In genomic region chr20:59207742-59208357, GRCh38 we compare ENCODE assay signal across 9 cellular contexts. TPM values are rescaled to one million over a fixed set of nuclear protein-coding genes. Genes with fewer than 3 reads are reported as not detected.
DNase-seq lines count a peak whose midpoint lies in the region; ATAC-seq and TF ChIP-seq lines count a peak whose summit lies in the region.
"Had no signal": no experiment of that assay in that cellular context is flagged by ENCODE, and none has a peak within 500 bp of the region (broad histone marks: within the 10 kb centered on the region; RNA-seq: fewer than 3 reads in every experiment).

No MANE protein-coding gene starts in this region.

- H3K27me3 ChIP-seq in GM23338 (ENCODE audit: insufficient read depth): no peaks in the 10 kb centered on the region
- H3K27me3 ChIP-seq in Peyer's patch: no peaks in the 10 kb centered on the region
- no peaks in the 10 kb centered on the region for H3K27me3 ChIP-seq in hepatocyte

- H3K27ac ChIP-seq in C4-2B (no peak overlapping the region), GM23338 (ENCODE audit: low read depth) (no peak overlapping the region), Peyer's patch (peak overlapping the region in 1 of 4 donors; percentile 17), hepatocyte (no peak overlapping the region)

- ATAC-seq in GM23338 (peak; percentile 99), HG03139 (IDR thresholded peaks at IDR 0.05; ENCODE audit: unreplicated experiment) (no peak), HG02759 (IDR thresholded peaks at IDR 0.05; ENCODE audit: unreplicated experiment) (no peak)

- no peak for TF ChIP-seq POLR2A in Peyer's patch (IDR thresholded peaks at IDR 0.05)

- no peaks in the 10 kb centered on the region for H3K9me3 Mint-ChIP-seq in GM23338
- H3K9me3 Mint-ChIP-seq: IgD-negative memory B cell had no signal

- peaks cover 27% of the 10 kb centered on the region for H3K4me1 Mint-ChIP-seq in GM23338

- H2AFZ ChIP-seq in GM23338 (peak overlapping the region; percentile 26), hepatocyte (no peak overlapping the region)

- H3K9me3 ChIP-seq in Peyer's patch (no peaks in the 10 kb centered on the region), hepatocyte (ENCODE audit: low read depth) (no peaks in the 10 kb centered on the region)

- H3F3A ChIP-seq in GM23338 (replicated peaks; ENCODE audit: low read depth): no peaks in the 10 kb centered on the region

- H3K4me1 ChIP-seq in GM23338 (ENCODE audit: insufficient read depth) (peaks cover 14% of the 10 kb centered on the region), Peyer's patch (peaks cover 0 to 6% (median 0%) of the 10 kb centered on the region in 4 donors), hepatocyte (ENCODE audit: insufficient read depth) (no peaks in the 10 kb centered on the region)

- no peak overlapping the region for H3K4me3 ChIP-seq in GM23338
- no peak overlapping the region for H3K4me3 ChIP-seq in Peyer's patch
- no peak overlapping the region for H3K4me3 ChIP-seq in hepatocyte

- no peak overlapping the region for H3K4me3 Mint-ChIP-seq in GM23338
- H3K4me3 Mint-ChIP-seq: IgD-negative memory B cell had no signal

- peaks cover 5% of the 10 kb centered on the region; the same call in 1 of the 2 replicates for H3K9me2 ChIP-seq in GM23338 (ENCODE audit: insufficient read depth)
- H3K9me2 ChIP-seq in hepatocyte (replicated peaks; ENCODE audit: insufficient read depth): no peaks in the 10 kb centered on the region

- H3K36me3 ChIP-seq in GM23338 (ENCODE audit: insufficient read depth): no peaks in the 10 kb centered on the region
- H3K36me3 ChIP-seq in Peyer's patch: no peaks in the 10 kb centered on the region
- no peaks in the 10 kb centered on the region for H3K36me3 ChIP-seq in hepatocyte (replicated peaks; ENCODE audit: insufficient read depth, low read depth)

- no peak overlapping the region for H3K4me2 ChIP-seq in GM23338
- no peak overlapping the region for H3K4me2 ChIP-seq in hepatocyte

- WGBS in hepatocyte (ENCODE audit: low lambda C conversion rate, missing lambda C conversion rate): 91% methylated on average over 2 of the region's 2 CpGs

- DNase-seq in GM23338 (ENCODE audit: low spot score) (peak; percentile 95), Peyer's patch (peak; percentile 74 to 92 (median 86)), hepatocyte (ENCODE audit: low spot score) (peak; percentile 69)
- DNase-seq in activated effector memory CD4-positive, alpha-beta T cell treated with anti-CD3 and anti-CD28 coated beads, Interleukin-2, amount 50 U/mL, for 16 hours: peak; percentile 91
- DNase-seq in stimulated activated CD4-positive, alpha-beta T cell treated with anti-CD3 and anti-CD28 coated beads, Interleukin-2, amount 100 ng/mL, for 48 hours: peak; percentile 77 to 81

- H3K27ac Mint-ChIP-seq in GM23338: no peak overlapping the region

- H4K20me1 ChIP-seq in GM23338 (replicated peaks; ENCODE audit: insufficient read depth) (no peaks in the 10 kb centered on the region), hepatocyte (ENCODE audit: insufficient read depth, poor library complexity, severe bottlenecking) (no peaks in the 10 kb centered on the region)

- peaks cover 19% of the 10 kb centered on the region for H3K27me3 Mint-ChIP-seq in GM23338 (ENCODE audit: insufficient read depth, low read depth, poor library complexity)

- no peaks in the 10 kb centered on the region for H3K36me3 Mint-ChIP-seq in GM23338 (ENCODE audit: low read depth)
- H3K36me3 Mint-ChIP-seq: IgD-negative memory B cell had no signal

- no peaks in the 10 kb centered on the region for H3K79me2 ChIP-seq in GM23338 (replicated peaks; ENCODE audit: insufficient read depth)
- H3K79me2 ChIP-seq in hepatocyte: no peaks in the 10 kb centered on the region

- TF ChIP-seq CTCF in C4-2B (conservative IDR thresholded peaks at IDR 0.05) (peak; percentile 60), GM23338 (conservative IDR thresholded peaks at IDR 0.05; ENCODE audit: low read depth in 2 of 2) (peak; percentile 87 to 92), Peyer's patch (IDR thresholded peaks at IDR 0.05) (peak; percentile 27 to 85 (median 77)), hepatocyte (IDR thresholded peaks at IDR 0.05; ENCODE audit: poor library complexity) (peak; percentile 39)

TF ChIP-seq in GM23338, 12 proteins besides CTCF, POLR2A, EP300 and RAD21:
- TF ChIP-seq EZH2phosphoT487 (IDR thresholded peaks at IDR 0.05; ENCODE audit: unreplicated experiment) (no peak), JUNB (IDR thresholded peaks at IDR 0.05; ENCODE audit: unreplicated experiment) (no peak), NANOG (IDR thresholded peaks at IDR 0.05; ENCODE audit: borderline replicate concordance) (no peak), ZNF331 (CRISPR knock-in tag; IDR thresholded peaks at IDR 0.05; ENCODE audit: low read depth) (no peak), ZNF462 (CRISPR knock-in tag; IDR thresholded peaks at IDR 0.05) (no peak), STAT1 (IDR thresholded peaks at IDR 0.05; ENCODE audit: unreplicated experiment) (no peak)

RNA-seq across cellular contexts. Expression of gene ZNF831, which starts 44.2 kb away (rescaled TPM):
- not detected in 2 replicates for total RNA-seq in GM23338 (2014; rRNA removed; shearing (Covaris generic))
- polyA plus RNA-seq in GM23338 (2016; fragmentation: Nextera tagmentation; extraction: Ambion mirVana) (not detected in 2 replicates), hepatocyte (not detected in 2 replicates)
- total RNA-seq in Peyer's patch (10 to 100 TPM in 1 of 4 donors, 1 to 10 TPM in 3; 1.7 to 11.6 (median 2.3) TPM), hepatocyte (not detected in 2 replicates)

Comparison
In these comparisons a context has a peak if more than half of its experiments do, and no peak if none do; other contexts are left out.
1. CTCF ChIP-seq: peak in every context shown above with its lines; median percentile 90 in GM23338; 77 in Peyer's patch; 60 in C4-2B; 39 in hepatocyte.